In the genomic region with DNA sequence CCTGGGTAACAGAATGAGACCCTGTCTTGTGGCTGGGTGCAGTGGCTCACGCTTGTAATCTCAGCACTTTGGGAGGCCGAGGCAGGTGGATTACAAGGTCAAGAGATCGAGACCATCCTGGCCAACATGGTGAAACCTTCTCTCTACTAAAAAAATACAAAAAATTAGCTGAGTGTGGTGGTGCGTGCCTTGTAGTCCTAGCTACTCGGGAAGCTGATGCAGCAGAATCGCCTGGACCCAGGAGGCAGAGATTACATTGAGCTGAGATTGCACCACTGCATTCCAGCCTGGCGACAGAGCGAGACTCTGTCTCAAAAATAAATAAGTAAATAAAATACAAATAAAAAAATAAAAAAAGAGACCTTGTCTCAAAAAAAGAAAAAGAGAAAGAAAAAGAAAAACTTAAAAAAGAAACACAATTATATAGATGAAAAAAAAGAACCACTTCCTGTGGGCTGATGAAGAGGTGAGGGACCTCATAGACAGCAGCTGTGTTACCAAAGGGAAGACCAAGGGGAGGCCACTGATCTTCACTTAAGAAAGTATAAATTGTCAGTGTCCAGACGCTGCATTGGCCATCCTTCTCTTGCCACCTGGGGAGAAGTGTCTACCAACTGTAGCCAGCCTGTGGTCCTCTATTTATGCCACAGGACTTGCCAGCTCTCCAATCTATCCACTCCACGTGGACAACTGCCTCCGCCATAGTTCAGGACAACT, we compare ENCODE assay signal across 17 cellular contexts. TPM values are rescaled to one million over a fixed set of nuclear protein-coding genes. Genes with fewer than 3 reads are reported as not detected.
"Had no signal": no experiment of that assay in that cellular context is flagged by ENCODE, and none has a peak within 500 bp of the region (broad histone marks: within the 10 kb centered on the region; RNA-seq: fewer than 3 reads in every experiment).

No MANE protein-coding gene starts in this region.

- H3K27ac ChIP-seq: epithelial cell of prostate, esophagus muscularis mucosa, gastroesophageal sphincter, ovary, right atrium auricular region had no signal

- H3K36me3 ChIP-seq: esophagus muscularis mucosa, gastroesophageal sphincter, ovary, right atrium auricular region had no signal

- H3K4me3 ChIP-seq: esophagus muscularis mucosa, gastroesophageal sphincter, mucosa of descending colon, ovary, right atrium auricular region, smooth muscle cell had no signal

- H3K9me3 Mint-ChIP-seq: effector memory CD8-positive, alpha-beta T cell; naive thymus-derived CD8-positive, alpha-beta T cell; neural crest cell had no signal

- H3K9me3 ChIP-seq: esophagus muscularis mucosa, gastroesophageal sphincter, mucosa of descending colon, ovary, right atrium auricular region had no signal

- H3K36me3 Mint-ChIP-seq: naive thymus-derived CD8-positive, alpha-beta T cell had no signal

- H3K27me3 Mint-ChIP-seq: naive thymus-derived CD8-positive, alpha-beta T cell had no signal

- H3K4me1 ChIP-seq: gastroesophageal sphincter had no signal

- FAIRE-seq: islet of Langerhans, urothelium cell line had no signal

- DNase-seq: effector memory CD8-positive, alpha-beta T cell; mammary epithelial cell; mucosa of descending colon; nucleus accumbens; ovary; stimulated activated CD4-positive, alpha-beta T cell treated with anti-CD3 and anti-CD28 coated beads, Interleukin-2, amount 100 ng/mL, for 48 hours; stimulated activated naive CD4-positive, alpha-beta T cell treated with Interleukin-2 at 50 U/mL for 16 hours; trophoblast cell had no signal

- H3K27ac Mint-ChIP-seq: effector memory CD8-positive, alpha-beta T cell had no signal

- H3K4me3 Mint-ChIP-seq: effector memory CD8-positive, alpha-beta T cell; neural crest cell had no signal

- H3K4me1 Mint-ChIP-seq: neural crest cell had no signal

RNA-seq across cellular contexts. Expression of gene TMC7, which starts 33.1 kb away (rescaled TPM):
- total RNA-seq: naive thymus-derived CD8-positive, alpha-beta T cell had no signal
- polyA plus RNA-seq: naive thymus-derived CD8-positive, alpha-beta T cell had no signal
